ENCODE assay signal across 10 cellular contexts in the genomic region with DNA sequence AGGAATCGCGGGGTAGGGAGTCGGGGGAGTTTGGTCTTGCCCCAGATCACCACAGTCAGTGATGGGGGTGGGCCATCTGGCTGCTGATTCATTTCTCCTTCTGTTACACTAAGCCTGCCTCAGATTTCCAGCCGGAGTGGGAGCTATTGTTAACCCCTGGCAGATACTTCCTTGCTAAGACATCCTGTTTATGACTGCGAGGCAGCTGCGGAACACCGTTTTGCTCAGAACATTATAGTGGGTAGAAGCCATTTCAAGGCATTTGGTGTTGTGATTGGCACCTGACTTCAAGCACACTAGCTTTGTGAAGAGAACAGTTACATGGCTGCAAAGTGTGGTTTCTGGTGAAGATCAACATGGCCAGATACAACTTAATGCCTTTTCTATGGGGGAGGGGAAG.
A peak's percentile ranks its signal among the peaks of the same experiment; 100 is the strongest.
DNase-seq lines count a peak whose midpoint lies in the region; ATAC-seq and TF ChIP-seq lines count a peak whose summit lies in the region.
"Had no signal": no experiment of that assay in that cellular context is flagged by ENCODE, and none has a peak within 500 bp of the region (broad histone marks: within the 10 kb centered on the region; RNA-seq: fewer than 3 reads in every experiment).

No MANE protein-coding gene starts in this region.

- no peaks in the 10 kb centered on the region for H3K9me3 Mint-ChIP-seq in T-helper 1 cell treated with Interleukin-12 subunit alpha and Interleukin-12 subunit beta and Interleukin-4 antibody, amounts not matched to agents 30 μg/mL and 1 μg/mL, for 36 hours

- peak; percentile 22 for DNase-seq in NCI-H2029 (lab: John Stamatoyannopoulos, UW)
- no peak for DNase-seq in NCI-H2029 treated with DMSO at 0.1 percent for 48 hours (lab: John Stamatoyannopoulos, UW)
- DNase-seq in esophagus muscularis mucosa (ENCODE audit: extremely low spot score), result no peak
- peak; percentile 4 for DNase-seq in stimulated activated CD4-positive, alpha-beta T cell treated with anti-CD3 and anti-CD28 coated beads, Interleukin-2, amount 100 ng/mL, for 4 hours (ENCODE audit: low read depth)
- no peak for DNase-seq in NCI-H1092 treated with DMSO at 0.1 percent for 48 hours (lab: John Stamatoyannopoulos, UW)
- no peak for DNase-seq in COLO829 (ENCODE audit: low spot score)
- DNase-seq: activated CD8-positive, alpha-beta memory T cell treated with anti-CD3 and anti-CD28 coated beads, Interleukin-2, amount 50 U/mL, for 4 hours; NCI-H774 had no signal

- intact Hi-C loops in esophagus muscularis mucosa (cut with DNase I), result no loop called here

- TF ChIP-seq POLR2A in esophagus muscularis mucosa (IDR thresholded peaks at IDR 0.05; ENCODE audit: low read depth), result no peak

- 26% methylated on average over 7 of the region's 7 CpGs for WGBS in esophagus muscularis mucosa

- peak overlapping the region; percentile 87 for H3K27ac Mint-ChIP-seq in T-helper 1 cell treated with Interleukin-12 subunit alpha and Interleukin-12 subunit beta and Interleukin-4 antibody, amounts not matched to agents 30 μg/mL and 1 μg/mL, for 36 hours

- no peak for TF ChIP-seq CTCF in esophagus muscularis mucosa (IDR thresholded peaks at IDR 0.05)

- H3K4me1 Mint-ChIP-seq in T-helper 1 cell treated with Interleukin-12 subunit alpha and Interleukin-12 subunit beta and Interleukin-4 antibody, amounts not matched to agents 30 μg/mL and 1 μg/mL, for 36 hours (ENCODE audit: low read depth), result peaks cover 32% of the 10 kb centered on the region

- no peaks in the 10 kb centered on the region for H3K27me3 Mint-ChIP-seq in T-helper 1 cell treated with Interleukin-12 subunit alpha and Interleukin-12 subunit beta and Interleukin-4 antibody, amounts not matched to agents 30 μg/mL and 1 μg/mL, for 36 hours (ENCODE audit: low read depth)

- H3K36me3 ChIP-seq in esophagus muscularis mucosa, result peaks cover 4 to 42% (median 29%) of the 10 kb centered on the region in 4 donors

- H3K27ac ChIP-seq in esophagus muscularis mucosa (replicated peaks in 1 of 4), result peak overlapping the region; percentile 18 to 70 (median 54)

- H3K27me3 ChIP-seq in esophagus muscularis mucosa, result no peaks in the 10 kb centered on the region

- peaks cover 23% of the 10 kb centered on the region for H3K36me3 Mint-ChIP-seq in T-helper 1 cell treated with Interleukin-12 subunit alpha and Interleukin-12 subunit beta and Interleukin-4 antibody, amounts not matched to agents 30 μg/mL and 1 μg/mL, for 36 hours (ENCODE audit: low read depth)

- H3K9me3 ChIP-seq in esophagus muscularis mucosa, result no peaks in the 10 kb centered on the region

- H3K4me3 Mint-ChIP-seq in T-helper 1 cell treated with Interleukin-12 subunit alpha and Interleukin-12 subunit beta and Interleukin-4 antibody, amounts not matched to agents 30 μg/mL and 1 μg/mL, for 36 hours, result peak overlapping the region; percentile 74

- no peak for TF ChIP-seq EP300 in esophagus muscularis mucosa (IDR thresholded peaks at IDR 0.05)

- no peak overlapping the region for H3K4me3 ChIP-seq in esophagus muscularis mucosa

- ATAC-seq in HG02840 (IDR thresholded peaks at IDR 0.05; ENCODE audit: low FRiP score, unreplicated experiment), result no peak

- peaks cover 7 to 58% (median 54%) of the 10 kb centered on the region in 4 donors for H3K4me1 ChIP-seq in esophagus muscularis mucosa

Comparison
In these comparisons a context has a peak if more than half of its experiments do, and no peak if none do; other contexts are left out.
1. DNase-seq: peak in NCI-H2029 (single experiment) and stimulated activated CD4-positive, alpha-beta T cell treated with anti-CD3 and anti-CD28 coated beads, Interleukin-2, amount 100 ng/mL, for 4 hours (single experiment); none in NCI-H2029 treated with DMSO at 0.1 percent for 48 hours (single experiment), esophagus muscularis mucosa (single experiment), NCI-H1092 treated with DMSO at 0.1 percent for 48 hours (single experiment) and COLO829 (single experiment).